ENCODE assay signal across 11 cellular contexts in genomic region chr14:95935228-95935822, GRCh38. TPM values are rescaled to one million over a fixed set of nuclear protein-coding genes. Genes with fewer than 3 reads are reported as not detected.
DNase-seq lines count a peak whose midpoint lies in the region; ATAC-seq and TF ChIP-seq lines count a peak whose summit lies in the region.
"Had no signal": no experiment of that assay in that cellular context is flagged by ENCODE, and none has a peak within 500 bp of the region (broad histone marks: within the 10 kb centered on the region; RNA-seq: fewer than 3 reads in every experiment).

No MANE protein-coding gene starts in this region.

- CTCF ChIA-PET in activated CD4-positive, alpha-beta T cell treated with anti-CD3 and anti-CD28 coated beads for 36 hours (lab: Charles Lee), result no interaction called here

- peaks cover 21% of the 10 kb centered on the region for H3K27me3 Mint-ChIP-seq in activated CD4-positive, alpha-beta T cell treated with anti-CD3 and anti-CD28 coated beads for 36 hours

- no peaks in the 10 kb centered on the region for H3K4me1 ChIP-seq in prostate gland (replicated peaks)

- no peak overlapping the region for H3K27ac ChIP-seq in WERI-Rb-1
- H3K27ac ChIP-seq in prostate gland, result no peak overlapping the region

- H3K27me3 ChIP-seq in WERI-Rb-1 (ENCODE audit: insufficient read depth, low read depth, severe bottlenecking) (no peaks in the 10 kb centered on the region), prostate gland (replicated peaks; ENCODE audit: insufficient read depth) (peaks cover 8% of the 10 kb centered on the region)

- WGBS in prostate gland, result 21% methylated on average over 2 of the region's 2 CpGs

- no peak overlapping the region for H3K4me3 Mint-ChIP-seq in activated CD4-positive, alpha-beta T cell treated with anti-CD3 and anti-CD28 coated beads for 36 hours
- H3K4me3 Mint-ChIP-seq: stimulated activated naive CD8-positive, alpha-beta T cell treated with anti-CD3 and anti-CD28 coated beads, Interleukin-15, Interleukin-2, amounts not matched to agents 100 ng/mL and 50 ng/mL, for 24 hours had no signal

- intact Hi-C loops in activated CD4-positive, alpha-beta T cell treated with anti-CD3 and anti-CD28 coated beads for 36 hours (cut with DNase I, micrococcal nuclease), result no loop called here
- intact Hi-C loops in prostate gland (cut with DNase I), result no loop called here

- TF ChIP-seq CTCF in epithelial cell of esophagus (IDR thresholded peaks at IDR 0.05; ENCODE audit: insufficient read depth, low read depth, low read length, missing control alignments), result no peak
- TF ChIP-seq CTCF in WERI-Rb-1 (IDR thresholded peaks at IDR 0.05; ENCODE audit: low read depth, low read length), result no peak
- no peak for TF ChIP-seq CTCF in prostate gland (IDR thresholded peaks at IDR 0.05)

- no peak overlapping the region for H3K27ac Mint-ChIP-seq in activated CD4-positive, alpha-beta T cell treated with anti-CD3 and anti-CD28 coated beads for 36 hours
- H3K27ac Mint-ChIP-seq: stimulated activated naive CD8-positive, alpha-beta T cell treated with anti-CD3 and anti-CD28 coated beads, Interleukin-15, Interleukin-2, amounts not matched to agents 100 ng/mL and 50 ng/mL, for 24 hours had no signal

- no peaks in the 10 kb centered on the region for H3K4me1 Mint-ChIP-seq in activated CD4-positive, alpha-beta T cell treated with anti-CD3 and anti-CD28 coated beads for 36 hours

- H3K36me3 Mint-ChIP-seq in activated CD4-positive, alpha-beta T cell treated with anti-CD3 and anti-CD28 coated beads for 36 hours (ENCODE audit: low read depth), result no peaks in the 10 kb centered on the region

- H3K36me3 ChIP-seq in WERI-Rb-1, result no peaks in the 10 kb centered on the region
- H3K36me3 ChIP-seq in prostate gland, result no peaks in the 10 kb centered on the region

- POLR2A ChIA-PET in activated CD4-positive, alpha-beta T cell treated with anti-CD3 and anti-CD28 coated beads for 36 hours (lab: Charles Lee), result no interaction called here

- H3K9me3 ChIP-seq in WERI-Rb-1 (ENCODE audit: severe bottlenecking) (no peaks in the 10 kb centered on the region), prostate gland (no peaks in the 10 kb centered on the region)

- DNase-seq in activated CD4-positive, alpha-beta T cell treated with anti-CD3 and anti-CD28 coated beads for 36 hours, result peak; percentile 9
- no peak for DNase-seq in activated CD4-positive, alpha-beta T cell treated with anti-CD3 and anti-CD28 coated beads for 4 hours
- peak; percentile 17 for DNase-seq in RKO (ENCODE audit: low spot score)
- peak; percentile 31 for DNase-seq in epithelial cell of esophagus (ENCODE audit: low read depth)
- peak; percentile 33 for DNase-seq in renal cortical epithelial cell (ENCODE audit: low read depth)
- no peak for DNase-seq in WERI-Rb-1
- DNase-seq in prostate gland (ENCODE audit: low spot score), result no peak
- DNase-seq: NCI-H146 had no signal

- peaks cover 5% of the 10 kb centered on the region for H3K9me3 Mint-ChIP-seq in activated CD4-positive, alpha-beta T cell treated with anti-CD3 and anti-CD28 coated beads for 36 hours (ENCODE audit: low read depth)
- H3K9me3 Mint-ChIP-seq: stimulated activated naive CD8-positive, alpha-beta T cell treated with anti-CD3 and anti-CD28 coated beads, Interleukin-15, Interleukin-2, amounts not matched to agents 100 ng/mL and 50 ng/mL, for 24 hours had no signal

- TF ChIP-seq POLR2A in prostate gland (IDR thresholded peaks at IDR 0.05), result no peak

- ATAC-seq in activated CD4-positive, alpha-beta T cell treated with anti-CD3 and anti-CD28 coated beads for 36 hours, result no peak
- no peak for ATAC-seq in HG03175 (IDR thresholded peaks at IDR 0.05; ENCODE audit: unreplicated experiment)
- ATAC-seq: sciatic nerve had no signal

- H3K4me3 ChIP-seq in epithelial cell of esophagus (ENCODE audit: low read length) (no peak overlapping the region), WERI-Rb-1 (ENCODE audit: low read depth, low read length) (no peak overlapping the region), prostate gland (no peak overlapping the region)

RNA-seq across cellular contexts. Expression of gene TUNAR, which starts 58.7 kb away (rescaled TPM):
- total RNA-seq in activated CD4-positive, alpha-beta T cell treated with anti-CD3 and anti-CD28 coated beads for 36 hours, result not detected
- total RNA-seq in renal cortical epithelial cell (0.69 and 3.0 TPM in 2 replicates), prostate gland (1 to 10 TPM in 1 of 2 donors, not detected in 1; 1.9 TPM)
- total RNA-seq: sciatic nerve had no signal

Comparison
In these comparisons a context has a peak if more than half of its experiments do, and no peak if none do; other contexts are left out.
1. DNase-seq: peak in activated CD4-positive, alpha-beta T cell treated with anti-CD3 and anti-CD28 coated beads for 36 hours (single experiment), RKO (single experiment), epithelial cell of esophagus (single experiment) and renal cortical epithelial cell (single experiment); none in activated CD4-positive, alpha-beta T cell treated with anti-CD3 and anti-CD28 coated beads for 4 hours (0 of 2), WERI-Rb-1 (single experiment) and prostate gland (single experiment).